38 cellular contexts compared by ENCODE assay signal in the genomic region with DNA sequence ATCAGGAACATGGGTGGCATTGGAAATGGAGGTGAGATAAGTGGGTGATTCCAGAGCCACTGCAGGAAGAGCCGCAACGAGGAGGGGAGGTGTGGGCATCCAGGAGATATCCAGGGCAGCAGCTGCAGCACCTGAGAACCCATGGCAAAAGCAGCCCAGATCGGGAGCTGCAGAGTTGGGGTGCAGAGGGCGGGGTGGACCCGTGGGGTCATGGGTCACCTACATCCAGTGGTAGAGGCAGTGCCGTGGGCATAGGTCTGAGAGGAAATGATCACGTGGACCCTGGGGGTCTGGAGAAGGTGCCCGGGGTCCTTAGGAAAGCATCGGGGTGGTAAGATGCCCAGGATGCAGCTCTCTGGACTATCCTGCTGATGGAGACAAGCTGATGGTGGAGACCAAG.
"Had no signal": no experiment of that assay in that cellular context is flagged by ENCODE, and none has a peak within 500 bp of the region (broad histone marks: within the 10 kb centered on the region; RNA-seq: fewer than 3 reads in every experiment).

No MANE protein-coding gene starts in this region.

- H3K4me3 ChIP-seq: adrenal gland, ascending aorta, body of pancreas, breast epithelium, cardiac muscle cell had no signal

- H3K27ac Mint-ChIP-seq: activated naive CD4-positive, alpha-beta T cell treated with anti-CD3 and anti-CD28 coated beads for 36 hours; activated naive CD4-positive, alpha-beta T cell treated with anti-CD3 and anti-CD28 coated beads, Interleukin-2, amount 10 ng/mL, durations not matched to agents 7 days and 5 days; activated naive CD4-positive, alpha-beta T cell treated with anti-CD3 and anti-CD28 coated beads, Interleukin-2, amount 50 U/mL, for 24 hours; activated naive CD4-positive, alpha-beta T cell treated with anti-CD3 and anti-CD28 coated beads, Interleukin-2, amount 50 U/mL, for 72 hours; activated naive CD8-positive, alpha-beta T cell; activated naive CD8-positive, alpha-beta T cell treated with anti-CD3 and anti-CD28 coated beads for 36 hours; activated naive CD8-positive, alpha-beta T cell treated with anti-CD3 and anti-CD28 coated beads, Interleukin-2, amount 10 ng/mL, durations not matched to agents 7 days and 5 days; activated naive CD8-positive, alpha-beta T cell treated with anti-CD3 and anti-CD28 coated beads, Interleukin-2, amount 50 U/mL, for 24 hours; activated T-cell treated with anti-CD3 and anti-CD28 coated beads, Interleukin-2, amount 50 U/mL, for 24 hours; activated T-cell treated with anti-CD3 and anti-CD28 coated beads, Interleukin-2, amount 50 U/mL, for 72 hours; activated T-helper 1 cell treated with anti-CD3 and anti-CD28 coated beads, Interleukin-12 subunit alpha, Interleukin-12 subunit beta, Interleukin-2, Interleukin-4 antibody, amounts not matched to agents 30 ng/mL and 10 ng/mL and 1 ng/mL, durations not matched to agents 14 hours and 24 hours and 36 hours; activated T-helper 17 cell treated with anti-CD3 and anti-CD28 coated beads, Interleukin-2, amount 50 U/mL, for 72 hours; activated T-helper 2 cell treated with anti-CD3 and anti-CD28 coated beads, Interferon-gamma antibody, Interleukin-2, Interleukin-4, amounts not matched to agents 10 μg/mL and 5 μg/mL and 100 μg/mL, durations not matched to agents 14 hours and 24 hours and 36 hours; brain had no signal

- H3K27ac ChIP-seq: adrenal gland, ascending aorta, body of pancreas, brain microvascular endothelial cell, breast epithelium, cardiac muscle cell had no signal

- ATAC-seq: activated naive CD4-positive, alpha-beta T cell treated with anti-CD3 and anti-CD28 coated beads, Interleukin-2, amount 50 U/mL, for 72 hours; activated naive CD8-positive, alpha-beta T cell treated with anti-CD3 and anti-CD28 coated beads, Interleukin-2, amount 50 U/mL, for 24 hours; activated T-cell treated with anti-CD3 and anti-CD28 coated beads, Interleukin-2, amount 50 U/mL, for 4 hours; activated T-cell treated with anti-CD3 and anti-CD28 coated beads, Interleukin-2, amount 50 U/mL, for 72 hours; activated T-helper 17 cell treated with anti-CD3 and anti-CD28 coated beads, Interleukin-2, amount 50 U/mL, for 72 hours; body of pancreas had no signal

- H3K27me3 Mint-ChIP-seq: activated naive CD4-positive, alpha-beta T cell treated with anti-CD3 and anti-CD28 coated beads, Interleukin-2, amount 10 ng/mL, durations not matched to agents 7 days and 5 days; activated naive CD4-positive, alpha-beta T cell treated with anti-CD3 and anti-CD28 coated beads, Interleukin-2, amount 50 U/mL, for 24 hours; activated naive CD8-positive, alpha-beta T cell treated with anti-CD3 and anti-CD28 coated beads for 36 hours; activated naive CD8-positive, alpha-beta T cell treated with anti-CD3 and anti-CD28 coated beads, Interleukin-2, amount 10 ng/mL, durations not matched to agents 7 days and 5 days; activated naive CD8-positive, alpha-beta T cell treated with anti-CD3 and anti-CD28 coated beads, Interleukin-2, amount 50 U/mL, for 24 hours; activated T-cell treated with anti-CD3 and anti-CD28 coated beads, Interleukin-2, amount 50 U/mL, for 24 hours; activated T-helper 17 cell treated with anti-CD3 and anti-CD28 coated beads, Interleukin-2, amount 50 U/mL, for 72 hours had no signal

- H3K27me3 ChIP-seq: adrenal gland, ascending aorta, body of pancreas, brain microvascular endothelial cell, cardiac muscle cell had no signal

- H3K4me1 Mint-ChIP-seq: activated naive CD4-positive, alpha-beta T cell treated with anti-CD3 and anti-CD28 coated beads, Interleukin-2, amount 10 ng/mL, durations not matched to agents 7 days and 5 days; activated naive CD4-positive, alpha-beta T cell treated with anti-CD3 and anti-CD28 coated beads, Interleukin-2, amount 50 U/mL, for 24 hours; activated naive CD8-positive, alpha-beta T cell treated with anti-CD3 and anti-CD28 coated beads for 36 hours; activated naive CD8-positive, alpha-beta T cell treated with anti-CD3 and anti-CD28 coated beads, Interleukin-2, amount 10 ng/mL, durations not matched to agents 7 days and 5 days; activated naive CD8-positive, alpha-beta T cell treated with anti-CD3 and anti-CD28 coated beads, Interleukin-2, amount 50 U/mL, for 24 hours; activated T-helper 17 cell treated with anti-CD3 and anti-CD28 coated beads, Interleukin-2, amount 50 U/mL, for 72 hours; brain; central memory CD8-positive, alpha-beta T cell had no signal

- H3K4me3 Mint-ChIP-seq: activated naive CD4-positive, alpha-beta T cell treated with anti-CD3 and anti-CD28 coated beads for 36 hours; activated naive CD4-positive, alpha-beta T cell treated with anti-CD3 and anti-CD28 coated beads, Interleukin-2, amount 10 ng/mL, durations not matched to agents 7 days and 5 days; activated naive CD4-positive, alpha-beta T cell treated with anti-CD3 and anti-CD28 coated beads, Interleukin-2, amount 50 U/mL, for 24 hours; activated naive CD8-positive, alpha-beta T cell; activated naive CD8-positive, alpha-beta T cell treated with anti-CD3 and anti-CD28 coated beads for 36 hours; activated naive CD8-positive, alpha-beta T cell treated with anti-CD3 and anti-CD28 coated beads, Interleukin-2, amount 10 ng/mL, durations not matched to agents 7 days and 5 days; activated naive CD8-positive, alpha-beta T cell treated with anti-CD3 and anti-CD28 coated beads, Interleukin-2, amount 50 U/mL, for 24 hours; activated T-cell treated with anti-CD3 and anti-CD28 coated beads, Interleukin-2, amount 50 U/mL, for 24 hours; activated T-cell treated with anti-CD3 and anti-CD28 coated beads, Interleukin-2, amount 50 U/mL, for 4 hours; activated T-cell treated with anti-CD3 and anti-CD28 coated beads, Interleukin-2, amount 50 U/mL, for 72 hours; activated T-helper 1 cell treated with anti-CD3 and anti-CD28 coated beads, Interleukin-12 subunit alpha, Interleukin-12 subunit beta, Interleukin-2, Interleukin-4 antibody, amounts not matched to agents 30 ng/mL and 10 ng/mL and 1 ng/mL, durations not matched to agents 14 hours and 24 hours and 36 hours; activated T-helper 17 cell treated with anti-CD3 and anti-CD28 coated beads, Interleukin-2, amount 50 U/mL, for 72 hours; brain; central memory CD8-positive, alpha-beta T cell had no signal

- DNase-seq: activated effector memory CD4-positive, alpha-beta T cell treated with anti-CD3 and anti-CD28 coated beads, Interleukin-2, amount 50 U/mL, for 16 hours; activated effector memory CD4-positive, alpha-beta T cell treated with Interleukin-2 at 50 U/mL for 16 hours; activated gamma-delta T cell; activated gamma-delta T cell treated with Interleukin-2 at 50 U/mL for 16 hours; activated naive CD4-positive, alpha-beta T cell; activated naive CD4-positive, alpha-beta T cell treated with anti-CD3 and anti-CD28 coated beads for 36 hours; activated naive CD4-positive, alpha-beta T cell treated with anti-CD3 and anti-CD28 coated beads, Interleukin-2, amount 10 ng/mL, durations not matched to agents 7 days and 5 days; activated naive CD4-positive, alpha-beta T cell treated with anti-CD3 and anti-CD28 coated beads, Interleukin-2, amount 50 U/mL, for 16 hours; activated naive CD4-positive, alpha-beta T cell treated with Interleukin-2 at 50 U/mL for 16 hours; activated naive CD8-positive, alpha-beta T cell treated with anti-CD3 and anti-CD28 coated beads for 36 hours; activated naive CD8-positive, alpha-beta T cell treated with anti-CD3 and anti-CD28 coated beads, Interleukin-2, amount 10 ng/mL, durations not matched to agents 7 days and 5 days; activated naive CD8-positive, alpha-beta T cell treated with anti-CD3 and anti-CD28 coated beads, Interleukin-2, amount 50 U/mL, for 24 hours; activated T-cell treated with anti-CD3 and anti-CD28 coated beads, Interleukin-2, amount 50 U/mL, for 1 hour; activated T-cell treated with anti-CD3 and anti-CD28 coated beads, Interleukin-2, amount 50 U/mL, for 24 hours; activated T-cell treated with anti-CD3 and anti-CD28 coated beads, Interleukin-2, amount 50 U/mL, for 4 hours; activated T-cell treated with anti-CD3 and anti-CD28 coated beads, Interleukin-2, amount 50 U/mL, for 48 hours; activated T-cell treated with anti-CD3 and anti-CD28 coated beads, Interleukin-2, amount 50 U/mL, for 72 hours; adrenal gland; amniotic stem cell; amygdala; anterior cingulate cortex; aorta; body of pancreas; brain microvascular endothelial cell; caudate nucleus; central memory CD4-positive, alpha-beta T cell; cerebellar nuclear complex had no signal

- H3K9me3 ChIP-seq: adrenal gland, ascending aorta, body of pancreas, breast epithelium had no signal

- H3K4me1 ChIP-seq: adrenal gland, ascending aorta, body of pancreas, breast epithelium had no signal

- H3K36me3 Mint-ChIP-seq: activated naive CD4-positive, alpha-beta T cell treated with anti-CD3 and anti-CD28 coated beads, Interleukin-2, amount 10 ng/mL, durations not matched to agents 7 days and 5 days; activated naive CD4-positive, alpha-beta T cell treated with anti-CD3 and anti-CD28 coated beads, Interleukin-2, amount 50 U/mL, for 24 hours; activated naive CD8-positive, alpha-beta T cell; activated naive CD8-positive, alpha-beta T cell treated with anti-CD3 and anti-CD28 coated beads for 36 hours; activated naive CD8-positive, alpha-beta T cell treated with anti-CD3 and anti-CD28 coated beads, Interleukin-2, amount 10 ng/mL, durations not matched to agents 7 days and 5 days; brain had no signal

- H3K36me3 ChIP-seq: adrenal gland, ascending aorta, brain microvascular endothelial cell, breast epithelium, cardiac muscle cell had no signal

- H3K9me3 Mint-ChIP-seq: activated naive CD4-positive, alpha-beta T cell treated with anti-CD3 and anti-CD28 coated beads for 36 hours; activated naive CD4-positive, alpha-beta T cell treated with anti-CD3 and anti-CD28 coated beads, Interleukin-2, amount 50 U/mL, for 24 hours; activated T-cell treated with anti-CD3 and anti-CD28 coated beads, Interleukin-2, amount 50 U/mL, for 4 hours; activated T-helper 1 cell treated with anti-CD3 and anti-CD28 coated beads, Interleukin-12 subunit alpha, Interleukin-12 subunit beta, Interleukin-2, Interleukin-4 antibody, amounts not matched to agents 30 ng/mL and 10 ng/mL and 1 ng/mL, durations not matched to agents 14 hours and 24 hours and 36 hours; activated T-helper 2 cell treated with anti-CD3 and anti-CD28 coated beads, Interferon-gamma antibody, Interleukin-2, Interleukin-4, amounts not matched to agents 10 μg/mL and 5 μg/mL and 100 μg/mL, durations not matched to agents 14 hours and 24 hours and 36 hours had no signal
